In the genomic region with DNA sequence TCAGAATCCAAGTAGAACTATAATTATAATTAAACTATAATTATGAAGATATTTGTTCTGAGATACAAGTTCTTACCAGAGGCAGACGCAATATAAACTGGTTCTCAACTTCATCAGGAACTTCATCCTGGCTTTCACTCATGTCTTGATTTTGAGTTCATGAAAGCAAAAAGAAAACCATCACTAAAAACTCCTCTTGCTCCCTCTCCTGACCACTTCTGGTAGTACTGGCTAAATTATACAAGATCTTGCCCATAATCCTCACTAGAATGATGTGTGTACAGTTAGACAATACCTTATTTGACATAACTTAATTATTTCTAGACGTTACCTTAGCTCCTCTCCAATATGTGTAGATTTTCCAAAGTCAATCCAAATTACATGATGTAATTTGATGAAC, we compare ENCODE assay signal across 8 cellular contexts. TPM values are rescaled to one million over a fixed set of nuclear protein-coding genes. Genes with fewer than 3 reads are reported as not detected.
DNase-seq lines count a peak whose midpoint lies in the region; TF ChIP-seq lines count a peak whose summit lies in the region.

No MANE protein-coding gene starts in this region.

- DNase-seq in AG10803 (ENCODE audit: low read depth) (peak; percentile 40), RPMI7951 (ENCODE audit: low read depth) (peak; percentile 24), esophagus squamous epithelium (lab: John Stamatoyannopoulos, UW) (no peak), pons (ENCODE audit: low spot score) (peak; percentile 40), activated gamma-delta T cell (lab: John Stamatoyannopoulos, UW) (no peak), T-helper 9 cell (no peak)
- peak; percentile 24 for DNase-seq in Jurkat, Clone E6-1 (ENCODE audit: low read depth, low spot score)

- no peak overlapping the region for H3K27ac ChIP-seq in esophagus squamous epithelium

- H3K27me3 ChIP-seq in esophagus squamous epithelium = peaks cover 0 to 11% (median 0%) of the 10 kb centered on the region in 4 donors

- H3K4me1 ChIP-seq in esophagus squamous epithelium = peaks cover 0 to 8% (median 0%) of the 10 kb centered on the region in 3 donors

- WGBS in esophagus squamous epithelium, 2 donors = 8 to 10% methylated on average over 2 of the region's 2 CpGs

- no peaks in the 10 kb centered on the region for H3K9me3 ChIP-seq in esophagus squamous epithelium

- TF ChIP-seq POLR2A in esophagus squamous epithelium (IDR thresholded peaks at IDR 0.05) = no peak

- no peaks in the 10 kb centered on the region for H3K36me3 ChIP-seq in esophagus squamous epithelium

- TF ChIP-seq CTCF in AG10803 (conservative IDR thresholded peaks at IDR 0.05; ENCODE audit: low read length) (peak; percentile 72), GM12873 (IDR thresholded peaks at IDR 0.05; ENCODE audit: insufficient read depth, low read depth, low read length, missing control alignments) (peak; percentile 65), esophagus squamous epithelium (IDR thresholded peaks at IDR 0.05) (peak in 5 of 6 experiments; percentile 22 to 56 (median 49))

- intact Hi-C loops in esophagus squamous epithelium (cut with DNase I) = no loop called here

- H3K4me3 ChIP-seq in AG10803 (ENCODE audit: low read length) = no peak overlapping the region
- H3K4me3 ChIP-seq in Jurkat, Clone E6-1 (ENCODE audit: low read length) = no peak overlapping the region
- no peak overlapping the region for H3K4me3 ChIP-seq in esophagus squamous epithelium

RNA-seq across cellular contexts. Expression of a gene that starts 3.7 kb away (rescaled TPM):
- not detected for polyA plus RNA-seq in Jurkat, Clone E6-1 (2012; ENCODE audit: insufficient read depth, insufficient read length)
- 0.12 TPM in 1 of 2 replicates, not detected in the other for total RNA-seq in RPMI7951 (2014; rRNA removed; shearing (Covaris generic))
- total RNA-seq in esophagus squamous epithelium = under 1 TPM in 1 of 4 donors, not detected in 3; 0.44 TPM

Comparison
In these comparisons a context has a peak if more than half of its experiments do, and no peak if none do; other contexts are left out.
1. DNase-seq: peak in AG10803 (single experiment), Jurkat, Clone E6-1 (single experiment), RPMI7951 (single experiment) and pons (single experiment); none in esophagus squamous epithelium (single experiment), activated gamma-delta T cell (single experiment) and T-helper 9 cell (single experiment).
2. Peak in every context shown above with its lines, with median percentiles within 50 percentile points of each other: CTCF ChIP-seq.